In the genomic region with DNA sequence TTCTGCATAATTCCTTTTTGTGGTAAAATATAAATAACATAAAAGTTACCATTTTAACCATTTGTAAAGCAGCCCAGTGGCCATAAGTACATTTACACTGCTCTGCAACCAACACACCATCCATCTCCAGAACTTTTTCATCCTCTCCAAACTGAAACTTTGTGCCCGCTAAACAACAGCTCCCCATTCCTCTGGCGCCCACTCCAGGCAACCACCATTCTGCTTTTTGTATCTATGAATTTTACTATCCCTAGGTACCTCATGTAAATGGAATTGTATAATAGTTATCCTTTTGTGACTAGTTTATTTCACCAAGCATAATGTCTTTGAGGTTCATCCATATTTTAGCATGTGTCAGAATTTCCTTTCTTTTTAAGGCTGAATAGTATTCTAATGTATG, we compare ENCODE assay signal across 27 cellular contexts.
"Had no signal": no experiment of that assay in that cellular context is flagged by ENCODE, and none has a peak within 500 bp of the region (broad histone marks: within the 10 kb centered on the region; RNA-seq: fewer than 3 reads in every experiment).

No MANE protein-coding gene starts in this region.

- H3K27ac Mint-ChIP-seq: naive thymus-derived CD4-positive, alpha-beta T cell; natural killer cell; nephron; neural progenitor cell; stimulated activated effector memory CD8-positive, alpha-beta T cell treated with anti-CD3 and anti-CD28 coated beads, Interleukin-12 subunit alpha, Interleukin-12 subunit beta, amount 100 ng/mL, for 72 hours; stimulated activated naive CD8-positive, alpha-beta T cell treated with anti-CD3 and anti-CD28 coated beads, Interleukin-15, amount 100 ng/mL, for 72 hours; type B pancreatic cell had no signal

- H3K4me1 Mint-ChIP-seq: neural progenitor cell; stimulated activated effector memory CD8-positive, alpha-beta T cell treated with anti-CD3 and anti-CD28 coated beads, Interleukin-12 subunit alpha, Interleukin-12 subunit beta, amount 100 ng/mL, for 72 hours had no signal

- H3K9me3 Mint-ChIP-seq: naive thymus-derived CD4-positive, alpha-beta T cell; natural killer cell; nephron; neural progenitor cell; stimulated activated effector memory CD8-positive, alpha-beta T cell treated with anti-CD3 and anti-CD28 coated beads, Interleukin-12 subunit alpha, Interleukin-12 subunit beta, amount 100 ng/mL, for 72 hours; stimulated activated naive CD8-positive, alpha-beta T cell treated with anti-CD3 and anti-CD28 coated beads, Interleukin-15, amount 100 ng/mL, for 72 hours; type B pancreatic cell had no signal

- FAIRE-seq: small intestine had no signal

- DNase-seq: naive thymus-derived CD4-positive, alpha-beta T cell; natural killer cell; occipital lobe; ovary; psoas muscle; right cardiac atrium; right lobe of liver; sigmoid colon; small intestine; stimulated activated CD4-positive, alpha-beta T cell treated with anti-CD3 and anti-CD28 coated beads, Interleukin-15, amount 100 ng/mL, for 24 hours; stimulated activated CD4-positive, alpha-beta T cell treated with anti-CD3 and anti-CD28 coated beads, Interleukin-2, amount 100 ng/mL, for 24 hours; stimulated activated CD4-positive, alpha-beta T cell treated with anti-CD3 and anti-CD28 coated beads, Interleukin-2, amount 100 ng/mL, for 48 hours; stimulated activated CD4-positive, alpha-beta T cell treated with anti-CD3 and anti-CD28 coated beads, Interleukin-4, amount 100 ng/mL, for 24 hours; stimulated activated naive CD4-positive, alpha-beta T cell; stimulated activated naive CD8-positive, alpha-beta T cell treated with anti-CD3 and anti-CD28 coated beads, Interleukin-15, amount 100 ng/mL, for 72 hours; stimulated activated naive CD8-positive, alpha-beta T cell treated with anti-CD3 and anti-CD28 coated beads, Interleukin-15, Interleukin-2, amounts not matched to agents 100 U/mL and 50 U/mL, for 24 hours; substantia nigra; testis; tibial artery; transverse colon; upper lobe of right lung; uterus had no signal

- H2AFZ ChIP-seq: neural progenitor cell had no signal

- H3K27me3 Mint-ChIP-seq: naive thymus-derived CD4-positive, alpha-beta T cell; stimulated activated naive CD8-positive, alpha-beta T cell treated with anti-CD3 and anti-CD28 coated beads, Interleukin-15, amount 100 ng/mL, for 72 hours; type B pancreatic cell had no signal

- H3K9ac ChIP-seq: neural progenitor cell had no signal

- H3K4me2 ChIP-seq: neural progenitor cell had no signal

- ATAC-seq: naive thymus-derived CD4-positive, alpha-beta T cell; natural killer cell; right cardiac atrium; right lobe of liver; stimulated activated effector memory CD8-positive, alpha-beta T cell treated with anti-CD3 and anti-CD28 coated beads, Interleukin-12 subunit alpha, Interleukin-12 subunit beta, amount 100 ng/mL, for 72 hours; stimulated activated naive CD8-positive, alpha-beta T cell treated with anti-CD3 and anti-CD28 coated beads, Interleukin-15, amount 100 ng/mL, for 72 hours; stimulated activated naive CD8-positive, alpha-beta T cell treated with anti-CD3 and anti-CD28 coated beads, Interleukin-15, Interleukin-2, amounts not matched to agents 100 U/mL and 50 U/mL, for 24 hours; upper lobe of right lung had no signal

- H3K36me3 ChIP-seq: neural progenitor cell, ovary, right lobe of liver, transverse colon, uterus had no signal

- H3K4me3 ChIP-seq: neural progenitor cell, ovary, psoas muscle, right lobe of liver, sigmoid colon, suprapubic skin, testis, tibial artery, transverse colon, upper lobe of right lung, uterus had no signal

- H3K27ac ChIP-seq: neural progenitor cell, ovary, psoas muscle, right lobe of liver, sigmoid colon, suprapubic skin, testis, tibial artery, transverse colon, upper lobe of right lung, uterus had no signal

- H3K27me3 ChIP-seq: neural progenitor cell, ovary, right lobe of liver, sigmoid colon, suprapubic skin, testis, tibial artery, transverse colon, upper lobe of right lung, uterus had no signal

- H3K36me3 Mint-ChIP-seq: neural progenitor cell had no signal

- H3K9me3 ChIP-seq: ovary, psoas muscle, right lobe of liver, sigmoid colon, suprapubic skin, testis, tibial artery, transverse colon, upper lobe of right lung, uterus had no signal

- H3K4me1 ChIP-seq: neural progenitor cell, right lobe of liver, sigmoid colon, suprapubic skin, testis, tibial artery, transverse colon, upper lobe of right lung, uterus had no signal

- H3K4me3 Mint-ChIP-seq: naive thymus-derived CD4-positive, alpha-beta T cell; natural killer cell; nephron; neural progenitor cell; stimulated activated effector memory CD8-positive, alpha-beta T cell treated with anti-CD3 and anti-CD28 coated beads, Interleukin-12 subunit alpha, Interleukin-12 subunit beta, amount 100 ng/mL, for 72 hours; stimulated activated naive CD8-positive, alpha-beta T cell treated with anti-CD3 and anti-CD28 coated beads, Interleukin-15, amount 100 ng/mL, for 72 hours; type B pancreatic cell had no signal
